25 cellular contexts compared by ENCODE assay signal in genomic region chr3:70970136-70970535, GRCh38.
DNase-seq lines count a peak whose midpoint lies in the region; ATAC-seq and TF ChIP-seq lines count a peak whose summit lies in the region.
"Had no signal": no experiment of that assay in that cellular context is flagged by ENCODE, and none has a peak within 500 bp of the region (broad histone marks: within the 10 kb centered on the region; RNA-seq: fewer than 3 reads in every experiment).

No MANE protein-coding gene starts in this region.

- 63% methylated on average over 3 of the region's 3 CpGs for WGBS in suprapubic skin

- no peak for TF ChIP-seq EP300 in suprapubic skin (IDR thresholded peaks at IDR 0.05)

- H3K36me3 ChIP-seq in cardiac muscle cell (peaks cover 51% of the 10 kb centered on the region), left ventricle myocardium inferior (peaks cover 72% of the 10 kb centered on the region), suprapubic skin (peaks cover 40% of the 10 kb centered on the region)

- intact Hi-C loops in left ventricle myocardium inferior (cut with micrococcal nuclease) = no loop called here

- H3K4me3 ChIP-seq in cardiac muscle cell (no peak overlapping the region), left ventricle myocardium inferior (no peak overlapping the region), suprapubic skin (no peak overlapping the region)
- H3K4me3 ChIP-seq: GM12878, right atrium auricular region, vagina had no signal

- H3K4me1 ChIP-seq in cardiac muscle cell (ENCODE audit: low read depth) = no peaks in the 10 kb centered on the region
- H3K4me1 ChIP-seq in left ventricle myocardium inferior = peaks cover 30% of the 10 kb centered on the region
- H3K4me1 ChIP-seq in suprapubic skin = no peaks in the 10 kb centered on the region
- H3K4me1 ChIP-seq: vagina had no signal

- H3K27me3 ChIP-seq in cardiac muscle cell (no peaks in the 10 kb centered on the region), left ventricle myocardium inferior (ENCODE audit: low read depth) (no peaks in the 10 kb centered on the region), suprapubic skin (no peaks in the 10 kb centered on the region)
- H3K27me3 ChIP-seq: right atrium auricular region, vagina had no signal

- peaks cover 100% of the 10 kb centered on the region for H3K36me3 Mint-ChIP-seq in activated T-helper 17 cell treated with anti-CD3 and anti-CD28 coated beads, Interleukin-2, amount 50 U/mL, for 72 hours (ENCODE audit: low read depth)

- no peak for ATAC-seq in activated T-helper 17 cell treated with anti-CD3 and anti-CD28 coated beads, Interleukin-2, amount 50 U/mL, for 72 hours (replicated peaks)
- ATAC-seq in GM19023 (IDR thresholded peaks at IDR 0.05; ENCODE audit: unreplicated experiment) = no peak
- ATAC-seq: GM12878 had no signal

- no peak overlapping the region for H3K4me3 Mint-ChIP-seq in activated T-helper 17 cell treated with anti-CD3 and anti-CD28 coated beads, Interleukin-2, amount 50 U/mL, for 72 hours

- DNase-seq in cardiac muscle cell (ENCODE audit: low read depth in 1 of 2, low spot score in 1 of 2) (no peak), left ventricle myocardium inferior (no peak), globus pallidus (ENCODE audit: low spot score) (peak; percentile 40), DMS153 (lab: John Stamatoyannopoulos, UW) (no peak), NCI-H146 (lab: John Stamatoyannopoulos, UW) (no peak), suprapubic skin (ENCODE audit: low spot score in 2 of 2) (no peak)
- DNase-seq: activated CD4-positive, alpha-beta T cell treated with anti-CD3 and anti-CD28 coated beads for 48 hours; activated naive CD4-positive, alpha-beta T cell; amygdala; HCEC 1CT; hippocampal formation; left colon; mesenchymal stem cell; MM.1S; NCI-H1417; NCI-H2081; NCI-H345; SHP77 treated with DMSO at 0.1 percent for 48 hours; small intestine; stimulated activated naive CD4-positive, alpha-beta T cell treated with Interleukin-2 at 50 U/mL for 16 hours had no signal

- H3K4me1 Mint-ChIP-seq in activated T-helper 17 cell treated with anti-CD3 and anti-CD28 coated beads, Interleukin-2, amount 50 U/mL, for 72 hours = peaks cover 4% of the 10 kb centered on the region

- TF ChIP-seq CTCF in cardiac muscle cell (IDR thresholded peaks at IDR 0.05; ENCODE audit: low read depth, low read length) (no peak), left ventricle myocardium inferior (IDR thresholded peaks at IDR 0.05; ENCODE audit: borderline replicate concordance) (no peak), suprapubic skin (IDR thresholded peaks at IDR 0.05) (no peak)

- no peaks in the 10 kb centered on the region for H3K27me3 Mint-ChIP-seq in activated T-helper 17 cell treated with anti-CD3 and anti-CD28 coated beads, Interleukin-2, amount 50 U/mL, for 72 hours

- H3K9me3 ChIP-seq in cardiac muscle cell (ENCODE audit: low read depth) (no peaks in the 10 kb centered on the region), left ventricle myocardium inferior (replicated peaks) (no peaks in the 10 kb centered on the region), suprapubic skin (no peaks in the 10 kb centered on the region)
- H3K9me3 ChIP-seq: right atrium auricular region, vagina had no signal

- peak overlapping the region; percentile 11 for H3K27ac ChIP-seq in cardiac muscle cell
- no peak overlapping the region for H3K27ac ChIP-seq in left ventricle myocardium inferior (replicated peaks)
- no peak overlapping the region for H3K27ac ChIP-seq in suprapubic skin
- H3K27ac ChIP-seq: right atrium auricular region, vagina had no signal

- H3K9me3 Mint-ChIP-seq in activated T-helper 17 cell treated with anti-CD3 and anti-CD28 coated beads, Interleukin-2, amount 50 U/mL, for 72 hours = no peaks in the 10 kb centered on the region

- peak overlapping the region; percentile 31 for H3K27ac Mint-ChIP-seq in activated T-helper 17 cell treated with anti-CD3 and anti-CD28 coated beads, Interleukin-2, amount 50 U/mL, for 72 hours

- TF ChIP-seq POLR2A in suprapubic skin (IDR thresholded peaks at IDR 0.05) = no peak
